In the genomic region with DNA sequence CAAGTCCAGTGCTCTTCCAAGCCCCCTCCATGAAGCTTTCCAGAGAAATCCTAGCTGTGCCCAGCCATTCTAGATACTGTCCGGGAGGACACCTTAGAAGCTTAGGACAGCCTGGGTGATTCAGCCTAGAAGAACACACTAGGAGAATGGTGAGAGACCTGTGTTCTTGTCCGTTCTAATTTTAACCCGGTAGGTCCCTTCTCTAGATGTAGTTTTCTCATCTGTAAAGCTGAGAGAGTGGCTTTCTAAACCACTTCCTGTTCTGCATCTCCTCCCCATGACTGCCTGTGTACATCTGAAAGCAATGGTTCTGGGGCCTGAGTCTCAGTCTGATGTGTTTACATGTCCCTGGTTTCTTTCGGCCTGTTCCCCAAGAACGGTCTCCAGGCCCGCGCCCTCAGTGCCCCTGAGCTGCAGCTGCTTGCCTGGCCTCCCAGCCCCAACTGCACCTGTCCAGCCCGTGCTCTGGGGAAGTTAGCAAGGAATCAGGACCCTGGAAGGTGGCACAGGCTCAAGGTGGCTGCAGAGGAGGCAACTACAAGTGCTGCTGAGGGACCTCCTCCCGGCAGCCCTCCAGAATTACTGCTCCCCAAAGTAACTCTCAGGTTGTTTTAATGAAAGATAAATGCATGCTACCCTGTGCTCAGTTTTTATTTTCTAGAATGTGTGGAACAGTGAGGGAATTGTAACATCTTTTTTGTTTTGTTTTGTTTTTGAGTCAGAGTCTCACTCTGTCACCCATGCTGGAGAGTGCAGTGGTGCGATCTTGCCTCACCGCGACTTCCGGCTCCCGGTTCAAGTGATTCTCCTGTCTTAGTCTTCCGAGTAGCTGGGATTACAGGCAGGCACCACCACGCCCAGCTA, we compare ENCODE assay signal across 8 cellular contexts.
DNase-seq lines count a peak whose midpoint lies in the region; ATAC-seq, FAIRE-seq and TF ChIP-seq lines count a peak whose summit lies in the region.

No MANE protein-coding gene starts in this region.

- no peak for TF ChIP-seq EP300 in K562 (IDR thresholded peaks at IDR 0.05; ENCODE audit: low read length)

- no peaks in the 10 kb centered on the region for H3K79me2 ChIP-seq in K562 (ENCODE audit: control insufficient read depth, insufficient read depth, low read length)

- no peak overlapping the region for H3K4me2 ChIP-seq in K562 (ENCODE audit: insufficient read depth, low read length)

- TF ChIP-seq CTCF in Peyer's patch (IDR thresholded peaks at IDR 0.05) = no peak
- TF ChIP-seq CTCF in K562 (IDR thresholded peaks at IDR 0.05 in 2 of 3, conservative IDR thresholded peaks at IDR 0.05 in 1 of 3; ENCODE audit: insufficient read depth in 2 of 3, low read depth in 1 of 3, low read length in 3 of 3) = no peak
- no peak for TF ChIP-seq CTCF in upper lobe of right lung (IDR thresholded peaks at IDR 0.05)
- TF ChIP-seq CTCF in heart left ventricle (IDR thresholded peaks at IDR 0.05) = no peak
- TF ChIP-seq CTCF in mesothelial cell of epicardium (IDR thresholded peaks at IDR 0.05; ENCODE audit: unreplicated experiment) = no peak

- ATAC-seq in GM18861 (IDR thresholded peaks at IDR 0.05; ENCODE audit: unreplicated experiment) (peak; percentile 88), HG02852 (IDR thresholded peaks at IDR 0.05; ENCODE audit: unreplicated experiment) (peak; percentile 88), K562 (no peak), upper lobe of right lung (peak; percentile 38), heart left ventricle (no peak)

- no peak overlapping the region for H2AFZ ChIP-seq in K562 (ENCODE audit: low read depth, low read length)

- intact Hi-C loops in K562 (cut with micrococcal nuclease) = no loop called here
- intact Hi-C loops in upper lobe of right lung (cut with DNase I) = no loop called here
- intact Hi-C loops in heart left ventricle (cut with DNase I) = loop anchor here in 7 of 10 donors (5.0 to 10.0 kb wide), 5 partner anchors 100 to 370 kb away; no protein-coding TSS in a partner anchor

- no TSS peak for BruUV-seq in K562 (replicated peaks; lab: Mats Ljungman, UMichigan)

- H3K9me3 ChIP-seq in Peyer's patch (no peaks in the 10 kb centered on the region), K562 (replicated peaks; ENCODE audit: control insufficient read depth, insufficient read depth, low read depth, low read length) (no peaks in the 10 kb centered on the region), upper lobe of right lung (no peaks in the 10 kb centered on the region), heart left ventricle (no peaks in the 10 kb centered on the region)

- no peak for TF ChIP-seq RAD21 in K562 (CRISPR knock-in tag; conservative IDR thresholded peaks at IDR 0.05 in 1 of 2, IDR thresholded peaks at IDR 0.05 in 1 of 2)

- H3K4me3 ChIP-seq in Peyer's patch = peak overlapping the region in 1 of 4 donors; percentile 10
- no peak overlapping the region for H3K4me3 ChIP-seq in K562
- H3K4me3 ChIP-seq in upper lobe of right lung = no peak overlapping the region
- H3K4me3 ChIP-seq in heart left ventricle = no peak overlapping the region

- CTCF ChIA-PET in K562 (lab: Yijun Ruan, JAX; ENCODE audit: low intra/inter-chr PET ratio) = no interaction called here

- DNase-seq in Peyer's patch (peak in 2 of 3 donors; percentile 75 to 81), K562 (ENCODE audit: extremely low read depth in 1 of 4, low spot score in 3 of 4) (no peak), upper lobe of right lung (no peak), NCI-H1694 treated with DMSO at 0.1 percent for 48 hours (lab: John Stamatoyannopoulos, UW) (no peak), heart left ventricle (no peak), mesothelial cell of epicardium (ENCODE audit: low spot score in 2 of 2, unreplicated experiment in 2 of 2) (no peak)

- H3K9ac ChIP-seq in K562 (ENCODE audit: insufficient read depth in 1 of 2, low read depth in 2 of 2, low read length in 2 of 2) = no peak overlapping the region

- no peaks in the 10 kb centered on the region for H3K27me3 ChIP-seq in Peyer's patch
- peaks cover 3 to 22% of the 10 kb centered on the region in 2 experiments; a peak in 3 of 5 replicates for H3K27me3 ChIP-seq in K562 (ENCODE audit: control insufficient read depth in 2 of 2, insufficient read depth in 2 of 2, low read length in 2 of 2)
- H3K27me3 ChIP-seq in upper lobe of right lung = no peaks in the 10 kb centered on the region
- H3K27me3 ChIP-seq in heart left ventricle = no peaks in the 10 kb centered on the region

- H3K4me1 Mint-ChIP-seq in mesothelial cell of epicardium = peaks cover 9% of the 10 kb centered on the region

- 45% methylated on average over 7 of the region's 16 CpGs for WGBS in K562 (ENCODE audit: insufficient coverage, low coverage, missing lambda C conversion rate)
- 87 to 91% (median 88%) methylated on average over 16 of the region's 16 CpGs for WGBS in heart left ventricle, 4 donors

- H3K36me3 Mint-ChIP-seq in mesothelial cell of epicardium = no peaks in the 10 kb centered on the region

- no peaks in the 10 kb centered on the region for H4K20me1 ChIP-seq in K562 (replicated peaks; ENCODE audit: control insufficient read depth, insufficient read depth, low read length)

- FAIRE-seq in K562 (lab: Jason Lieb, UNC) = no peak

- H3K36me3 ChIP-seq in Peyer's patch (no peaks in the 10 kb centered on the region), K562 (ENCODE audit: control insufficient read depth, insufficient read depth, low read length) (no peaks in the 10 kb centered on the region), upper lobe of right lung (no peaks in the 10 kb centered on the region), heart left ventricle (no peaks in the 10 kb centered on the region)

- POLR2A ChIA-PET in K562 (lab: Yijun Ruan, JAX) = interaction anchor here (1.0 kb wide), 1 partner anchor 59 kb away, joined by 3 read pairs; no protein-coding TSS in a partner anchor

- in situ Hi-C loops in K562 (cut with MboI) = no loop called here

- H3K27ac ChIP-seq in Peyer's patch (peak overlapping the region; percentile 64 to 88 (median 80)), K562 (ENCODE audit: extremely low read depth, low read depth, low read length) (no peak overlapping the region), upper lobe of right lung (peak overlapping the region; percentile 60), heart left ventricle (peak overlapping the region in 4 of 12 donors; percentile 26 to 77 (median 60))

- H3K27me3 Mint-ChIP-seq in mesothelial cell of epicardium (ENCODE audit: low read depth) = no peaks in the 10 kb centered on the region

- H3K27ac Mint-ChIP-seq in mesothelial cell of epicardium = no peak overlapping the region

- TF ChIP-seq POLR2A in Peyer's patch (IDR thresholded peaks at IDR 0.05) = no peak
- TF ChIP-seq POLR2A in K562 (conservative IDR thresholded peaks at IDR 0.05) = no peak
- TF ChIP-seq POLR2A in heart left ventricle (IDR thresholded peaks at IDR 0.05) = no peak

- H3K4me1 ChIP-seq in Peyer's patch (peaks cover 0 to 24% (median 13%) of the 10 kb centered on the region in 4 donors), K562 (replicated peaks in 1 of 2; ENCODE audit: control insufficient read depth in 2 of 2, insufficient read depth in 2 of 2, low read length in 2 of 2) (peaks cover 0 to 3% of the 10 kb centered on the region in 2 experiments; a peak in 2 of 5 replicates), upper lobe of right lung (peaks cover 19% of the 10 kb centered on the region), heart left ventricle (peaks cover 0 to 46% (median 25%) of the 10 kb centered on the region in 12 donors)

- no peaks in the 10 kb centered on the region for H3K9me1 ChIP-seq in K562 (ENCODE audit: control insufficient read depth, insufficient read depth, low read length)

- H3K4me3 Mint-ChIP-seq in mesothelial cell of epicardium = no peak overlapping the region

- peaks cover 8% of the 10 kb centered on the region for H3K9me3 Mint-ChIP-seq in mesothelial cell of epicardium

TF ChIP-seq in K562, 482 proteins besides CTCF, POLR2A, EP300 and RAD21:
- TF ChIP-seq SPI1 (IDR thresholded peaks at IDR 0.05; ENCODE audit: borderline replicate concordance, low read depth, low read length) (peak; percentile 40; the same call in 1 of the 2 replicates), GABPA (tag; conservative IDR thresholded peaks at IDR 0.05; ENCODE audit: low read depth) (peak; percentile 25; the same call in 1 of the 2 replicates), RB1 (IDR thresholded peaks at IDR 0.05; ENCODE audit: low read depth) (no peak)

Comparison
In these comparisons a context has a peak if more than half of its experiments do, and no peak if none do; other contexts are left out.
1. ATAC-seq: peak in GM18861 (single experiment), HG02852 (single experiment) and upper lobe of right lung (single experiment); none in K562 (single experiment) and heart left ventricle (0 of 4).
2. DNase-seq: peak in Peyer's patch (2 of 3); none in K562 (0 of 4), upper lobe of right lung (single experiment), NCI-H1694 treated with DMSO at 0.1 percent for 48 hours (single experiment), heart left ventricle (0 of 5) and mesothelial cell of epicardium (0 of 2).
3. intact Hi-C loops: an anchor here in heart left ventricle (5.0 to 10.0 kb wide); none called in K562 and upper lobe of right lung.